ENCODE assay signal across 25 cellular contexts in genomic region chr3:107493134-107493533, GRCh38.
"Had no signal": no experiment of that assay in that cellular context is flagged by ENCODE, and none has a peak within 500 bp of the region (broad histone marks: within the 10 kb centered on the region; RNA-seq: fewer than 3 reads in every experiment).

No MANE protein-coding gene starts in this region.

- H3K36me3 ChIP-seq: gastrocnemius medialis, left ventricle myocardium inferior, neutrophil, right lobe of liver, transverse colon had no signal

- H3K27ac ChIP-seq: gastrocnemius medialis, hepatocyte, left ventricle myocardium inferior, neutrophil, right lobe of liver, testis, transverse colon had no signal

- H3K27me3 Mint-ChIP-seq: activated CD4-positive, alpha-beta T cell treated with anti-CD3 and anti-CD28 coated beads for 36 hours had no signal

- H3K79me2 ChIP-seq: hepatocyte had no signal

- H3K27ac Mint-ChIP-seq: activated CD4-positive, alpha-beta T cell treated with anti-CD3 and anti-CD28 coated beads for 36 hours; activated CD8-positive, alpha-beta memory T cell treated with anti-CD3 and anti-CD28 coated beads, Interleukin-2, amount 10 ng/mL, durations not matched to agents 7 days and 5 days; activated CD8-positive, alpha-beta T cell treated with anti-CD3 and anti-CD28 coated beads, Interleukin-2, amount 10 ng/mL, durations not matched to agents 7 days and 5 days; activated naive CD4-positive, alpha-beta T cell treated with anti-CD3 and anti-CD28 coated beads, Interleukin-2, amount 50 U/mL, for 72 hours; natural killer cell treated with Interleukin-12 subunit alpha and Interleukin-12 subunit beta and Interleukin-15 and Interleukin-18, amount 100 ng/mL, for 72 hours; progenitor cell of endocrine pancreas had no signal

- ATAC-seq: activated CD4-positive, alpha-beta T cell treated with anti-CD3 and anti-CD28 coated beads for 36 hours; activated CD8-positive, alpha-beta memory T cell treated with anti-CD3 and anti-CD28 coated beads, Interleukin-2, amount 10 ng/mL, durations not matched to agents 7 days and 5 days; activated CD8-positive, alpha-beta T cell treated with anti-CD3 and anti-CD28 coated beads, Interleukin-2, amount 10 ng/mL, durations not matched to agents 7 days and 5 days; activated naive CD4-positive, alpha-beta T cell treated with anti-CD3 and anti-CD28 coated beads, Interleukin-2, amount 50 U/mL, for 72 hours; gastrocnemius medialis; mucosa of descending colon; natural killer cell treated with Interleukin-12 subunit alpha and Interleukin-12 subunit beta and Interleukin-15 and Interleukin-18, amount 100 ng/mL, for 72 hours; right lobe of liver; stimulated activated naive CD8-positive, alpha-beta T cell treated with anti-CD3 and anti-CD28 coated beads, Interleukin-15, Interleukin-2, amounts not matched to agents 100 U/mL and 50 U/mL, for 24 hours had no signal

- H3K4me3 Mint-ChIP-seq: activated CD4-positive, alpha-beta T cell treated with anti-CD3 and anti-CD28 coated beads for 36 hours; activated CD8-positive, alpha-beta memory T cell treated with anti-CD3 and anti-CD28 coated beads, Interleukin-2, amount 10 ng/mL, durations not matched to agents 7 days and 5 days; activated CD8-positive, alpha-beta T cell treated with anti-CD3 and anti-CD28 coated beads, Interleukin-2, amount 10 ng/mL, durations not matched to agents 7 days and 5 days; natural killer cell treated with Interleukin-12 subunit alpha and Interleukin-12 subunit beta and Interleukin-15 and Interleukin-18, amount 100 ng/mL, for 72 hours had no signal

- H3K27me3 ChIP-seq: gastrocnemius medialis, hepatocyte, neutrophil, right lobe of liver, testis, transverse colon had no signal

- H3K36me3 Mint-ChIP-seq: activated CD8-positive, alpha-beta memory T cell treated with anti-CD3 and anti-CD28 coated beads, Interleukin-2, amount 10 ng/mL, durations not matched to agents 7 days and 5 days; activated naive CD4-positive, alpha-beta T cell treated with anti-CD3 and anti-CD28 coated beads, Interleukin-2, amount 50 U/mL, for 72 hours; natural killer cell treated with Interleukin-12 subunit alpha and Interleukin-12 subunit beta and Interleukin-15 and Interleukin-18, amount 100 ng/mL, for 72 hours had no signal

- DNase-seq: activated CD4-positive, alpha-beta T cell treated with anti-CD3 and anti-CD28 coated beads for 36 hours; activated CD4-positive, CD25-positive, alpha-beta regulatory T cell; activated CD8-positive, alpha-beta memory T cell treated with anti-CD3 and anti-CD28 coated beads, Interleukin-2, amount 10 ng/mL, durations not matched to agents 7 days and 5 days; activated CD8-positive, alpha-beta T cell treated with anti-CD3 and anti-CD28 coated beads, Interleukin-2, amount 10 ng/mL, durations not matched to agents 7 days and 5 days; activated naive CD4-positive, alpha-beta T cell; activated T-cell treated with anti-CD3 and anti-CD28 coated beads, Interleukin-2, amount 50 U/mL, for 48 hours; dermis blood vessel endothelial cell; effector CD4-positive, alpha-beta T cell; gastrocnemius medialis; glutamatergic neuron; islet precursor cell; left ventricle myocardium inferior; mucosa of descending colon; right lobe of liver; stimulated activated CD4-positive, alpha-beta T cell treated with anti-CD3 and anti-CD28 coated beads, Interleukin-2, amount 100 ng/mL, for 48 hours; stimulated activated naive CD8-positive, alpha-beta T cell treated with anti-CD3 and anti-CD28 coated beads, Interleukin-15, Interleukin-2, amounts not matched to agents 100 U/mL and 50 U/mL, for 24 hours; T-helper 2 cell; testis; transverse colon had no signal

- H2AFZ ChIP-seq: hepatocyte had no signal

- H3K4me1 ChIP-seq: gastrocnemius medialis, left ventricle myocardium inferior, testis, transverse colon had no signal

- H3K4me3 ChIP-seq: gastrocnemius medialis, hepatocyte, left ventricle myocardium inferior, lung, mucosa of descending colon, right lobe of liver, testis, transverse colon had no signal

- H3K9me3 Mint-ChIP-seq: activated naive CD4-positive, alpha-beta T cell treated with anti-CD3 and anti-CD28 coated beads, Interleukin-2, amount 50 U/mL, for 72 hours; natural killer cell treated with Interleukin-12 subunit alpha and Interleukin-12 subunit beta and Interleukin-15 and Interleukin-18, amount 100 ng/mL, for 72 hours had no signal

- H3K4me2 ChIP-seq: hepatocyte had no signal

- H3K4me1 Mint-ChIP-seq: activated CD4-positive, alpha-beta T cell treated with anti-CD3 and anti-CD28 coated beads for 36 hours had no signal

- H3K9me3 ChIP-seq: gastrocnemius medialis, left ventricle myocardium inferior, mucosa of descending colon, neutrophil, right lobe of liver, testis, transverse colon had no signal
